ENCODE assay signal across 2 cellular contexts in the genomic region with DNA sequence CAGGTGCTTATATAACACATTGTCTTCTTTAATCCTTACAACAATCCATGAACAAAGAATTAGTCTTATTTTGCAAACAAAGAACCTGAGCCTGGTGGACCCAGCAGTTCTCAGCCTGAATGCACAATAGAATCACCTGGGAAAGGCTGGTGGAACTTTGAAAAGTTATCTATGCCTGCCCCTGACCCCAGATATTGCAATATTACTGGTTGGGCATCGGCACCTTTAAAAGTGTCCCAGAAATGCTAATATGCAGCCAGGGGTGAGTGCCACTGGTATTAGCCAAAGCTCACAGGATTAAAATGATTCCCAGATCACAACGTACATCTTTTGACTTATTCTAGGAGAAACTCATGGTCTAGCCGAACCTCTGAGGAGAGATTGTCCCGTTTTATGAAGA.
TF ChIP-seq lines count a peak whose summit lies in the region.

No MANE protein-coding gene starts in this region.

TF ChIP-seq in liver, 16 proteins besides CTCF, POLR2A, EP300 and RAD21 (continued from another document):
- TF ChIP-seq, protein P1, sequence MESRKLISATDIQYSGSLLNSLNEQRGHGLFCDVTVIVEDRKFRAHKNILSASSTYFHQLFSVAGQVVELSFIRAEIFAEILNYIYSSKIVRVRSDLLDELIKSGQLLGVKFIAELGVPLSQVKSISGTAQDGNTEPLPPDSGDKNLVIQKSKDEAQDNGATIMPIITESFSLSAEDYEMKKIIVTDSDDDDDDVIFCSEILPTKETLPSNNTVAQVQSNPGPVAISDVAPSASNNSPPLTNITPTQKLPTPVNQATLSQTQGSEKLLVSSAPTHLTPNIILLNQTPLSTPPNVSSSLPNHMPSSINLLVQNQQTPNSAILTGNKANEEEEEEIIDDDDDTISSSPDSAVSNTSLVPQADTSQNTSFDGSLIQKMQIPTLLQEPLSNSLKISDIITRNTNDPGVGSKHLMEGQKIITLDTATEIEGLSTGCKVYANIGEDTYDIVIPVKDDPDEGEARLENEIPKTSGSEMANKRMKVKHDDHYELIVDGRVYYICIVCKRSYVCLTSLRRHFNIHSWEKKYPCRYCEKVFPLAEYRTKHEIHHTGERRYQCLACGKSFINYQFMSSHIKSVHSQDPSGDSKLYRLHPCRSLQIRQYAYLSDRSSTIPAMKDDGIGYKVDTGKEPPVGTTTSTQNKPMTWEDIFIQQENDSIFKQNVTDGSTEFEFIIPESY (IDR thresholded peaks at IDR 0.05) = no peak
- TF ChIP-seq FOXA2 (IDR thresholded peaks at IDR 0.05) = no peak
- TF ChIP-seq TAF1 (conservative IDR thresholded peaks at IDR 0.05) = no peak
- peak; percentile 8 for TF ChIP-seq SP1 (IDR thresholded peaks at IDR 0.05)
- TF ChIP-seq YY1 (IDR thresholded peaks at IDR 0.05) = peak; percentile 30
- TF ChIP-seq, protein P2, sequence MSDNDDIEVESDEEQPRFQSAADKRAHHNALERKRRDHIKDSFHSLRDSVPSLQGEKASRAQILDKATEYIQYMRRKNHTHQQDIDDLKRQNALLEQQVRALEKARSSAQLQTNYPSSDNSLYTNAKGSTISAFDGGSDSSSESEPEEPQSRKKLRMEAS (IDR thresholded peaks at IDR 0.05) = no peak
- peak; percentile 14 to 41 for TF ChIP-seq HNF4A (conservative IDR thresholded peaks at IDR 0.05)
- no peak for TF ChIP-seq JUND (IDR thresholded peaks at IDR 0.05)

TF ChIP-seq in HepG2, 621 proteins besides CTCF, POLR2A, EP300 and RAD21 (continued from another document):
- TF ChIP-seq, protein P3, sequence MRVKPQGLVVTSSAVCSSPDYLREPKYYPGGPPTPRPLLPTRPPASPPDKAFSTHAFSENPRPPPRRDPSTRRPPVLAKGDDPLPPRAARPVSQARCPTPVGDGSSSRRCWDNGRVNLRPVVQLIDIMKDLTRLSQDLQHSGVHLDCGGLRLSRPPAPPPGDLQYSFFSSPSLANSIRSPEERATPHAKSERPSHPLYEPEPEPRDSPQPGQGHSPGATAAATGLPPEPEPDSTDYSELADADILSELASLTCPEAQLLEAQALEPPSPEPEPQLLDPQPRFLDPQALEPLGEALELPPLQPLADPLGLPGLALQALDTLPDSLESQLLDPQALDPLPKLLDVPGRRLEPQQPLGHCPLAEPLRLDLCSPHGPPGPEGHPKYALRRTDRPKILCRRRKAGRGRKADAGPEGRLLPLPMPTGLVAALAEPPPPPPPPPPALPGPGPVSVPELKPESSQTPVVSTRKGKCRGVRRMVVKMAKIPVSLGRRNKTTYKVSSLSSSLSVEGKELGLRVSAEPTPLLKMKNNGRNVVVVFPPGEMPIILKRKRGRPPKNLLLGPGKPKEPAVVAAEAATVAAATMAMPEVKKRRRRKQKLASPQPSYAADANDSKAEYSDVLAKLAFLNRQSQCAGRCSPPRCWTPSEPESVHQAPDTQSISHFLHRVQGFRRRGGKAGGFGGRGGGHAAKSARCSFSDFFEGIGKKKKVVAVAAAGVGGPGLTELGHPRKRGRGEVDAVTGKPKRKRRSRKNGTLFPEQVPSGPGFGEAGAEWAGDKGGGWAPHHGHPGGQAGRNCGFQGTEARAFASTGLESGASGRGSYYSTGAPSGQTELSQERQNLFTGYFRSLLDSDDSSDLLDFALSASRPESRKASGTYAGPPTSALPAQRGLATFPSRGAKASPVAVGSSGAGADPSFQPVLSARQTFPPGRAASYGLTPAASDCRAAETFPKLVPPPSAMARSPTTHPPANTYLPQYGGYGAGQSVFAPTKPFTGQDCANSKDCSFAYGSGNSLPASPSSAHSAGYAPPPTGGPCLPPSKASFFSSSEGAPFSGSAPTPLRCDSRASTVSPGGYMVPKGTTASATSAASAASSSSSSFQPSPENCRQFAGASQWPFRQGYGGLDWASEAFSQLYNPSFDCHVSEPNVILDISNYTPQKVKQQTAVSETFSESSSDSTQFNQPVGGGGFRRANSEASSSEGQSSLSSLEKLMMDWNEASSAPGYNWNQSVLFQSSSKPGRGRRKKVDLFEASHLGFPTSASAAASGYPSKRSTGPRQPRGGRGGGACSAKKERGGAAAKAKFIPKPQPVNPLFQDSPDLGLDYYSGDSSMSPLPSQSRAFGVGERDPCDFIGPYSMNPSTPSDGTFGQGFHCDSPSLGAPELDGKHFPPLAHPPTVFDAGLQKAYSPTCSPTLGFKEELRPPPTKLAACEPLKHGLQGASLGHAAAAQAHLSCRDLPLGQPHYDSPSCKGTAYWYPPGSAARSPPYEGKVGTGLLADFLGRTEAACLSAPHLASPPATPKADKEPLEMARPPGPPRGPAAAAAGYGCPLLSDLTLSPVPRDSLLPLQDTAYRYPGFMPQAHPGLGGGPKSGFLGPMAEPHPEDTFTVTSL (CRISPR knock-in tag; IDR thresholded peaks at IDR 0.05; ENCODE audit: borderline replicate concordance) = no peak
- no peak for TF ChIP-seq MLLT10 (CRISPR knock-in tag; IDR thresholded peaks at IDR 0.05)
- TF ChIP-seq TAF1 (CRISPR knock-in tag; IDR thresholded peaks at IDR 0.05) = no peak
- TF ChIP-seq RELA (CRISPR knock-in tag; IDR thresholded peaks at IDR 0.05) = no peak
- TF ChIP-seq SSRP1 (CRISPR knock-in tag; IDR thresholded peaks at IDR 0.05) = no peak
- TF ChIP-seq, protein P4, sequence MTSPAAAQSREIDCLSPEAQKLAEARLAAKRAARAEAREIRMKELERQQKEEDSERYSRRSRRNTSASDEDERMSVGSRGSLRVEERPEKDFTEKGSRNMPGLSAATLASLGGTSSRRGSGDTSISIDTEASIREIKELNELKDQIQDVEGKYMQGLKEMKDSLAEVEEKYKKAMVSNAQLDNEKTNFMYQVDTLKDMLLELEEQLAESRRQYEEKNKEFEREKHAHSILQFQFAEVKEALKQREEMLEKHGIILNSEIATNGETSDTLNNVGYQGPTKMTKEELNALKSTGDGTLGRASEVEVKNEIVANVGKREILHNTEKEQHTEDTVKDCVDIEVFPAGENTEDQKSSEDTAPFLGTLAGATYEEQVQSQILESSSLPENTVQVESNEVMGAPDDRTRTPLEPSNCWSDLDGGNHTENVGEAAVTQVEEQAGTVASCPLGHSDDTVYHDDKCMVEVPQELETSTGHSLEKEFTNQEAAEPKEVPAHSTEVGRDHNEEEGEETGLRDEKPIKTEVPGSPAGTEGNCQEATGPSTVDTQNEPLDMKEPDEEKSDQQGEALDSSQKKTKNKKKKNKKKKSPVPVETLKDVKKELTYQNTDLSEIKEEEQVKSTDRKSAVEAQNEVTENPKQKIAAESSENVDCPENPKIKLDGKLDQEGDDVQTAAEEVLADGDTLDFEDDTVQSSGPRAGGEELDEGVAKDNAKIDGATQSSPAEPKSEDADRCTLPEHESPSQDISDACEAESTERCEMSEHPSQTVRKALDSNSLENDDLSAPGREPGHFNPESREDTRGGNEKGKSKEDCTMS (CRISPR knock-in tag; conservative IDR thresholded peaks at IDR 0.05) = no peak
- TF ChIP-seq, protein P5, sequence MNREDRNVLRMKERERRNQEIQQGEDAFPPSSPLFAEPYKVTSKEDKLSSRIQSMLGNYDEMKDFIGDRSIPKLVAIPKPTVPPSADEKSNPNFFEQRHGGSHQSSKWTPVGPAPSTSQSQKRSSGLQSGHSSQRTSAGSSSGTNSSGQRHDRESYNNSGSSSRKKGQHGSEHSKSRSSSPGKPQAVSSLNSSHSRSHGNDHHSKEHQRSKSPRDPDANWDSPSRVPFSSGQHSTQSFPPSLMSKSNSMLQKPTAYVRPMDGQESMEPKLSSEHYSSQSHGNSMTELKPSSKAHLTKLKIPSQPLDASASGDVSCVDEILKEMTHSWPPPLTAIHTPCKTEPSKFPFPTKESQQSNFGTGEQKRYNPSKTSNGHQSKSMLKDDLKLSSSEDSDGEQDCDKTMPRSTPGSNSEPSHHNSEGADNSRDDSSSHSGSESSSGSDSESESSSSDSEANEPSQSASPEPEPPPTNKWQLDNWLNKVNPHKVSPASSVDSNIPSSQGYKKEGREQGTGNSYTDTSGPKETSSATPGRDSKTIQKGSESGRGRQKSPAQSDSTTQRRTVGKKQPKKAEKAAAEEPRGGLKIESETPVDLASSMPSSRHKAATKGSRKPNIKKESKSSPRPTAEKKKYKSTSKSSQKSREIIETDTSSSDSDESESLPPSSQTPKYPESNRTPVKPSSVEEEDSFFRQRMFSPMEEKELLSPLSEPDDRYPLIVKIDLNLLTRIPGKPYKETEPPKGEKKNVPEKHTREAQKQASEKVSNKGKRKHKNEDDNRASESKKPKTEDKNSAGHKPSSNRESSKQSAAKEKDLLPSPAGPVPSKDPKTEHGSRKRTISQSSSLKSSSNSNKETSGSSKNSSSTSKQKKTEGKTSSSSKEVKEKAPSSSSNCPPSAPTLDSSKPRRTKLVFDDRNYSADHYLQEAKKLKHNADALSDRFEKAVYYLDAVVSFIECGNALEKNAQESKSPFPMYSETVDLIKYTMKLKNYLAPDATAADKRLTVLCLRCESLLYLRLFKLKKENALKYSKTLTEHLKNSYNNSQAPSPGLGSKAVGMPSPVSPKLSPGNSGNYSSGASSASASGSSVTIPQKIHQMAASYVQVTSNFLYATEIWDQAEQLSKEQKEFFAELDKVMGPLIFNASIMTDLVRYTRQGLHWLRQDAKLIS (CRISPR knock-in tag; IDR thresholded peaks at IDR 0.05) = no peak
- no peak for TF ChIP-seq ZNF883 (CRISPR knock-in tag; IDR thresholded peaks at IDR 0.05; ENCODE audit: not compliant biosample characterization)
- TF ChIP-seq MYNN (CRISPR knock-in tag; IDR thresholded peaks at IDR 0.05; ENCODE audit: low read depth) = no peak
- TF ChIP-seq ATF7 (IDR thresholded peaks at IDR 0.05) = no peak
- no peak for TF ChIP-seq ATF7 (CRISPR knock-in tag; IDR thresholded peaks at IDR 0.05)
- no peak for TF ChIP-seq NBN (conservative IDR thresholded peaks at IDR 0.05)
- TF ChIP-seq, protein P6, sequence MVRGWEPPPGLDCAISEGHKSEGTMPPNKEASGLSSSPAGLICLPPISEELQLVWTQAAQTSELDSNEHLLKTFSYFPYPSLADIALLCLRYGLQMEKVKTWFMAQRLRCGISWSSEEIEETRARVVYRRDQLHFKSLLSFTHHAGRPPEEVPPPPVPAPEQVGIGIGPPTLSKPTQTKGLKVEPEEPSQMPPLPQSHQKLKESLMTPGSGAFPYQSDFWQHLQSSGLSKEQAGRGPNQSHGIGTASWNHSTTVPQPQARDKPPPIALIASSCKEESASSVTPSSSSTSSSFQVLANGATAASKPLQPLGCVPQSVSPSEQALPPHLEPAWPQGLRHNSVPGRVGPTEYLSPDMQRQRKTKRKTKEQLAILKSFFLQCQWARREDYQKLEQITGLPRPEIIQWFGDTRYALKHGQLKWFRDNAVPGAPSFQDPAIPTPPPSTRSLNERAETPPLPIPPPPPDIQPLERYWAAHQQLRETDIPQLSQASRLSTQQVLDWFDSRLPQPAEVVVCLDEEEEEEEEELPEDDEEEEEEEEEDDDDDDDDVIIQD (CRISPR knock-in tag; IDR thresholded peaks at IDR 0.05; ENCODE audit: low read depth) = no peak
- TF ChIP-seq ZNF747 (CRISPR knock-in tag; IDR thresholded peaks at IDR 0.05; ENCODE audit: borderline replicate concordance) = no peak
- TF ChIP-seq ZNF230 (CRISPR knock-in tag; IDR thresholded peaks at IDR 0.05) = no peak
- TF ChIP-seq, protein P7, sequence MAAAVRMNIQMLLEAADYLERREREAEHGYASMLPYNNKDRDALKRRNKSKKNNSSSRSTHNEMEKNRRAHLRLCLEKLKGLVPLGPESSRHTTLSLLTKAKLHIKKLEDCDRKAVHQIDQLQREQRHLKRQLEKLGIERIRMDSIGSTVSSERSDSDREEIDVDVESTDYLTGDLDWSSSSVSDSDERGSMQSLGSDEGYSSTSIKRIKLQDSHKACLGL (CRISPR knock-in tag; IDR thresholded peaks at IDR 0.05) = no peak
